8 cellular contexts compared by ENCODE assay signal in the genomic region with DNA sequence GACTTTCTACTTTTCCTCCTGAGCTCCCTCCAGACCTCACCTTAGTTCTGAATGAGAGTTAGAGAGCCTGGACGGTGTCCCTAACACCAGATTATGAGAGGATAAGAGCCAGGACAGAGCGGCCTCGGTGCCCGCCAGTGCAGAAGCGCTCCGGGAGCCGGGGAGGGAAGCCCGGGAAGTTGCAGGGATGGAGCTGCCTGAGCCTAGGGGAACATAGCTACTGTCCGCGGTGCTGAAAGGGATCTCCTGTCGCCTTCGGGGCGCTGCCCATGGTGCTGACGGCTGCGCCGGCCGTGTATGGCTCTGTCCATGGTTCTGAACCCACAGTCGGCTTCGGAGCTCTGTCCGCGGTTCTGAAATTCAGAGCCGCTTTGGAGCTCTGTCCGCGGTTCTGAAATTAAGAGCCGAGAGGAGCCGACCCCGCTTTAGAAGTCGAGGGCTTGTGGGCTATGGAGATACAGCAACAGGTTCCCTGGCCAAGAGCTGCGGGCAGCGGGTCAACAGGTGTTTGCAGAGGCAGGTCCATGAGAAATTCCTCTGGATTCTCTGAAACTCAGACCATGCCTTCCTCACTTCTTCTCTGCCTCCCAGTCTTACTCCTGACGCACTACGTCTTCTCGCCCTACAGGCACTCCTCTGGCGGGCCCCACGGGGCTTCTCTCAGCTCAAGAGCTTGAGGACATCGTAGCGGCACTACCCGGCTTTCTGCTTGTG. TPM values are rescaled to one million over a fixed set of nuclear protein-coding genes. Genes with fewer than 3 reads are reported as not detected.
A peak's percentile ranks its signal among the peaks of the same experiment; 100 is the strongest.
DNase-seq lines count a peak whose midpoint lies in the region; FAIRE-seq and TF ChIP-seq lines count a peak whose summit lies in the region.

No MANE protein-coding gene starts in this region.

- no peak overlapping the region for H2BK15ac ChIP-seq in mesenchymal stem cell (ENCODE audit: low read depth, poor library complexity, severe bottlenecking)

- H2AFZ ChIP-seq in endothelial cell of umbilical vein (ENCODE audit: low read depth, low read length), result no peak overlapping the region
- H2AFZ ChIP-seq in mesenchymal stem cell (ENCODE audit: low read depth, low read length), result no peak overlapping the region

- no peak for TF ChIP-seq POLR2A in endothelial cell of umbilical vein (IDR thresholded peaks at IDR 0.05; ENCODE audit: low read depth, low read length)

- H4K91ac ChIP-seq in mesenchymal stem cell (ENCODE audit: low read length), result no peak overlapping the region

- H2BK120ac ChIP-seq in mesenchymal stem cell (ENCODE audit: low read depth, low read length), result no peak overlapping the region

- CTCF ChIA-PET in endothelial cell of umbilical vein (lab: Charles Lee), result interaction anchor here (0.8 to 2.3 kb wide), 17 partner anchors 8 to 256 kb away, joined by 3 to 21 read pairs (median 4); partner anchors contain the start of genes DPP3, MRPL11 and RBM4B

- H3K27me3 ChIP-seq in H7 (ENCODE audit: control insufficient read depth, insufficient read depth, low read length) (peaks cover 31% of the 10 kb centered on the region), NT2/D1 (ENCODE audit: insufficient read depth, insufficient read length) (peaks cover 32% of the 10 kb centered on the region), endothelial cell of umbilical vein (ENCODE audit: control insufficient read depth in 2 of 2, insufficient read depth in 2 of 2, low read length in 2 of 2) (peaks cover 13 to 17% of the 10 kb centered on the region in 2 experiments), mesenchymal stem cell (ENCODE audit: control insufficient read depth in 1 of 2, insufficient read depth in 1 of 2, low read length in 2 of 2) (peaks cover 27 to 33% of the 10 kb centered on the region in 2 experiments)

- WGBS in mesenchymal stem cell, result 18% methylated on average over 38 of the region's 38 CpGs

- no TSS peak for BruUV-seq in endothelial cell of umbilical vein (replicated peaks; lab: Mats Ljungman, UMichigan)

- H3K27ac ChIP-seq in endothelial cell of umbilical vein (ENCODE audit: insufficient read depth, low read depth, low read length) (no peak overlapping the region), mesenchymal stem cell (ENCODE audit: low read length, poor library complexity, severe bottlenecking) (no peak overlapping the region)

- no peaks in the 10 kb centered on the region for H3K9me1 ChIP-seq in endothelial cell of umbilical vein (replicated peaks; ENCODE audit: control insufficient read depth, extremely low read depth, insufficient read depth, low read length)

- no peaks in the 10 kb centered on the region; the same call in none of the 2 replicates for H3K36me3 ChIP-seq in H7 (replicated peaks; ENCODE audit: control insufficient read depth, insufficient read depth, low read length)
- peaks cover 40% of the 10 kb centered on the region for H3K36me3 ChIP-seq in NT2/D1 (ENCODE audit: insufficient read depth, insufficient read length, low read length)
- H3K36me3 ChIP-seq in endothelial cell of umbilical vein (ENCODE audit: control insufficient read depth in 2 of 2, extremely low read depth in 1 of 2, insufficient read depth in 2 of 2, low read length in 2 of 2), result no peaks in the 10 kb centered on the region
- no peaks in the 10 kb centered on the region for H3K36me3 ChIP-seq in mesenchymal stem cell (ENCODE audit: control insufficient read depth in 1 of 2, insufficient read depth in 2 of 2, low read depth in 1 of 2, low read length in 2 of 2)

- no peak for TF ChIP-seq CTCF in endothelial cell of umbilical vein (IDR thresholded peaks at IDR 0.05; ENCODE audit: extremely low read depth in 1 of 2, insufficient read depth in 1 of 2, low read depth in 1 of 2, low read length in 2 of 2)

- POLR2A ChIA-PET in endothelial cell of umbilical vein (lab: Charles Lee), result no interaction called here

- intact Hi-C loops in endothelial cell of umbilical vein (cut with micrococcal nuclease), result loop anchor here (1.0 to 2.0 kb wide), 2 partner anchors 45 to 132 kb away; partner anchors contain the start of genes PELI3 and YIF1A

- peak overlapping the region; percentile 43; the same call in 1 of the 2 replicates for H3K4me3 ChIP-seq in H7 (ENCODE audit: insufficient read depth, low read depth, low read length)
- H3K4me3 ChIP-seq in NT2/D1 (ENCODE audit: insufficient read length, low read depth), result no peak overlapping the region
- H3K4me3 ChIP-seq in endothelial cell of umbilical vein (replicated peaks in 1 of 3; ENCODE audit: insufficient read depth in 1 of 3, low read depth in 1 of 3, low read length in 3 of 3), result no peak overlapping the region
- H3K4me3 ChIP-seq in mesenchymal stem cell (ENCODE audit: insufficient read depth in 1 of 2, low read depth in 1 of 2, low read length in 2 of 2), result no peak overlapping the region

- H3K18ac ChIP-seq in mesenchymal stem cell (ENCODE audit: low read depth in 1 of 2, low read length in 2 of 2), result no peak overlapping the region

- H2BK5ac ChIP-seq in mesenchymal stem cell (ENCODE audit: low read depth, low read length, poor library complexity, severe bottlenecking), result no peak overlapping the region

- H2AK5ac ChIP-seq in mesenchymal stem cell (ENCODE audit: low read length, severe bottlenecking), result no peak overlapping the region

- no peaks in the 10 kb centered on the region for H3K9me3 ChIP-seq in NT2/D1 (ENCODE audit: insufficient read depth, low read length)
- H3K9me3 ChIP-seq in endothelial cell of umbilical vein (replicated peaks; ENCODE audit: control insufficient read depth, insufficient read depth, low read length), result no peaks in the 10 kb centered on the region
- no peaks in the 10 kb centered on the region for H3K9me3 ChIP-seq in mesenchymal stem cell (ENCODE audit: control insufficient read depth, low read length)

- peak; percentile 92 for DNase-seq in Ammon's horn (ENCODE audit: low spot score)
- peak; percentile 98 for DNase-seq in H7
- peak; percentile 88 for DNase-seq in NT2/D1 (ENCODE audit: low read depth, low spot score)
- peak; percentile 83 for DNase-seq in activated T-cell treated with anti-CD3 and anti-CD28 coated beads for 1 hour (ENCODE audit: low read depth)
- peak; percentile 88 for DNase-seq in endothelial cell of umbilical vein (ENCODE audit: low read depth, low spot score)
- DNase-seq in mesenchymal stem cell, result peak; percentile 86
- DNase-seq in stimulated activated CD8-positive, alpha-beta memory T cell treated with anti-CD3 and anti-CD28 coated beads, Interleukin-15, amount 100 ng/mL, for 48 hours (ENCODE audit: low read depth in 2 of 2), result peak; percentile 68 to 73
- no peak for DNase-seq in NCI-H2196 treated with DMSO at 0.1 percent for 48 hours (lab: John Stamatoyannopoulos, UW; ENCODE audit: unreplicated experiment)

- no peak overlapping the region for H3K14ac ChIP-seq in mesenchymal stem cell (ENCODE audit: low read length in 2 of 2)

- H3K79me2 ChIP-seq in endothelial cell of umbilical vein (ENCODE audit: control insufficient read depth, insufficient read depth, low read length), result no peaks in the 10 kb centered on the region

- H3K4me1 ChIP-seq in NT2/D1 (ENCODE audit: insufficient read depth, insufficient read length) (peaks cover 14% of the 10 kb centered on the region), endothelial cell of umbilical vein (ENCODE audit: control insufficient read depth, extremely low read depth, insufficient read depth, low read length) (no peaks in the 10 kb centered on the region), mesenchymal stem cell (ENCODE audit: control insufficient read depth, insufficient read depth, low read depth, low read length) (peaks cover 11% of the 10 kb centered on the region)

- no peak overlapping the region for H3K4me2 ChIP-seq in endothelial cell of umbilical vein (ENCODE audit: insufficient read depth, low read length)
- H3K4me2 ChIP-seq in mesenchymal stem cell (ENCODE audit: low read length, poor library complexity, severe bottlenecking), result no peak overlapping the region

- H3K23ac ChIP-seq in mesenchymal stem cell (ENCODE audit: low read length in 2 of 2), result no peak overlapping the region

- no peak overlapping the region for H4K8ac ChIP-seq in mesenchymal stem cell (ENCODE audit: low read length)

- no peaks in the 10 kb centered on the region for H4K20me1 ChIP-seq in endothelial cell of umbilical vein (replicated peaks; ENCODE audit: control insufficient read depth, extremely low read depth, insufficient read depth, low read length)

- dilution Hi-C loops in endothelial cell of umbilical vein (cut with MboI; ENCODE audit: extremely low pct_ligation_motif_present, low sequenced_read_pairs), result no loop called here

- no peak overlapping the region for H3K4ac ChIP-seq in mesenchymal stem cell (ENCODE audit: low read depth in 1 of 2, low read length in 2 of 2)

- H2BK12ac ChIP-seq in mesenchymal stem cell (ENCODE audit: low read length in 2 of 2), result no peak overlapping the region

- peak; percentile 79 for FAIRE-seq in endothelial cell of umbilical vein (lab: Jason Lieb, UNC)

- H3K9ac ChIP-seq in NT2/D1 (ENCODE audit: insufficient read length, low read depth), result no peak overlapping the region
- H3K9ac ChIP-seq in endothelial cell of umbilical vein (replicated peaks; ENCODE audit: extremely low read depth, insufficient read depth, low read length), result no peak overlapping the region
- no peak overlapping the region for H3K9ac ChIP-seq in mesenchymal stem cell (ENCODE audit: low read length)

- H3K79me1 ChIP-seq in mesenchymal stem cell (replicated peaks; ENCODE audit: low read length, poor library complexity, severe bottlenecking), result no peaks in the 10 kb centered on the region

RNA-seq across cellular contexts. Expression of gene NPAS4, which starts 0.8 kb away (rescaled TPM):
- 0.04 TPM in 1 of 2 replicates, not detected in the other for total RNA-seq in H7 (2014; rRNA removed; shearing (Covaris generic))
- total RNA-seq in endothelial cell of umbilical vein, result not detected in 2 replicates
- not detected in 2 replicates for polyA plus RNA-seq in endothelial cell of umbilical vein
- polyA plus RNA-seq in endothelial cell of umbilical vein (2011; cell fraction: cytosol; rRNA removed), result not detected in 2 replicates
- not detected in 2 replicates for polyA plus RNA-seq in endothelial cell of umbilical vein (2011; cell fraction: nucleus; rRNA removed)
- polyA plus RNA-seq in endothelial cell of umbilical vein (2012), result not detected in 2 replicates
- polyA minus RNA-seq in endothelial cell of umbilical vein, result not detected in 2 replicates
- polyA minus RNA-seq in endothelial cell of umbilical vein (2011; cell fraction: cytosol; rRNA and poly(A)+ RNA removed), result not detected
- not detected in 2 replicates for polyA minus RNA-seq in endothelial cell of umbilical vein (2011; cell fraction: nucleus; rRNA and poly(A)+ RNA removed)
- polyA plus RNA-seq in mesenchymal stem cell (2013, experiment 1 of 2), result 0.08 TPM
- 0.08 TPM for polyA plus RNA-seq in mesenchymal stem cell (2013, experiment 2 of 2)

RNA-seq across cellular contexts. Expression of gene MRPL11, which starts 17.0 kb away (rescaled TPM):
- 148 and 174 TPM in 2 replicates for total RNA-seq in H7 (2014; rRNA removed; shearing (Covaris generic))
- 69.1 and 72.1 TPM in 2 replicates for total RNA-seq in endothelial cell of umbilical vein
- 52.2 and 54.9 TPM in 2 replicates for polyA plus RNA-seq in endothelial cell of umbilical vein
- polyA plus RNA-seq in endothelial cell of umbilical vein (2011; cell fraction: cytosol; rRNA removed), result 76.3 and 80.6 TPM in 2 replicates
- polyA plus RNA-seq in endothelial cell of umbilical vein (2011; cell fraction: nucleus; rRNA removed), result 33.2 and 40.7 TPM in 2 replicates
- polyA plus RNA-seq in endothelial cell of umbilical vein (2012), result 79.7 and 84.9 TPM in 2 replicates
- 27.0 and 28.0 TPM in 2 replicates for polyA minus RNA-seq in endothelial cell of umbilical vein
- polyA minus RNA-seq in endothelial cell of umbilical vein (2011; cell fraction: cytosol; rRNA and poly(A)+ RNA removed), result 38.1 TPM
- polyA minus RNA-seq in endothelial cell of umbilical vein (2011; cell fraction: nucleus; rRNA and poly(A)+ RNA removed), result 2.6 and 3.8 TPM in 2 replicates
- 57.2 TPM for polyA plus RNA-seq in mesenchymal stem cell (2013, experiment 1 of 2)
- polyA plus RNA-seq in mesenchymal stem cell (2013, experiment 2 of 2), result 64.5 TPM

RNA-seq across cellular contexts. Expression of gene PELI3, which starts 45.1 kb away (rescaled TPM):
- 8.1 and 9.5 TPM in 2 replicates for total RNA-seq in H7 (2014; rRNA removed; shearing (Covaris generic))
- total RNA-seq in endothelial cell of umbilical vein, result 2.9 and 5.5 TPM in 2 replicates
- polyA plus RNA-seq in endothelial cell of umbilical vein, result 2.8 and 3.0 TPM in 2 replicates
- 1.6 and 2.3 TPM in 2 replicates for polyA plus RNA-seq in endothelial cell of umbilical vein (2011; cell fraction: cytosol; rRNA removed)
- 3.7 and 4.4 TPM in 2 replicates for polyA plus RNA-seq in endothelial cell of umbilical vein (2011; cell fraction: nucleus; rRNA removed)
- 2.5 and 2.8 TPM in 2 replicates for polyA plus RNA-seq in endothelial cell of umbilical vein (2012)
- polyA minus RNA-seq in endothelial cell of umbilical vein, result 2.4 and 2.6 TPM in 2 replicates
- 4.8 TPM for polyA minus RNA-seq in endothelial cell of umbilical vein (2011; cell fraction: cytosol; rRNA and poly(A)+ RNA removed)
- polyA minus RNA-seq in endothelial cell of umbilical vein (2011; cell fraction: nucleus; rRNA and poly(A)+ RNA removed), result 3.9 and 4.1 TPM in 2 replicates
- polyA plus RNA-seq in mesenchymal stem cell (2013, experiment 1 of 2), result 5.8 TPM
- polyA plus RNA-seq in mesenchymal stem cell (2013, experiment 2 of 2), result 5.3 TPM

RNA-seq across cellular contexts. Expression of gene SLC29A2, which starts 50.1 kb away (rescaled TPM):
- 23.8 and 32.1 TPM in 2 replicates for total RNA-seq in H7 (2014; rRNA removed; shearing (Covaris generic))
- total RNA-seq in endothelial cell of umbilical vein, result 4.8 and 5.2 TPM in 2 replicates
- 2.4 TPM in 2 replicates for polyA plus RNA-seq in endothelial cell of umbilical vein
- 1.6 and 1.8 TPM in 2 replicates for polyA plus RNA-seq in endothelial cell of umbilical vein (2011; cell fraction: cytosol; rRNA removed)
- polyA plus RNA-seq in endothelial cell of umbilical vein (2011; cell fraction: nucleus; rRNA removed), result 5.7 and 6.3 TPM in 2 replicates
- 1.9 and 2.8 TPM in 2 replicates for polyA plus RNA-seq in endothelial cell of umbilical vein (2012)
- polyA minus RNA-seq in endothelial cell of umbilical vein, result 2.4 TPM in 2 replicates
- polyA minus RNA-seq in endothelial cell of umbilical vein (2011; cell fraction: cytosol; rRNA and poly(A)+ RNA removed), result 15.2 TPM
- 1.6 and 1.8 TPM in 2 replicates for polyA minus RNA-seq in endothelial cell of umbilical vein (2011; cell fraction: nucleus; rRNA and poly(A)+ RNA removed)
- 14.6 TPM for polyA plus RNA-seq in mesenchymal stem cell (2013, experiment 1 of 2)
- polyA plus RNA-seq in mesenchymal stem cell (2013, experiment 2 of 2), result 14.5 TPM

RNA-seq across cellular contexts. Expression of gene DPP3, which starts 58.6 kb away (rescaled TPM):
- total RNA-seq in H7 (2014; rRNA removed; shearing (Covaris generic)), result 146 and 156 TPM in 2 replicates
- total RNA-seq in endothelial cell of umbilical vein, result 46.4 and 56.0 TPM in 2 replicates
- polyA plus RNA-seq in endothelial cell of umbilical vein, result 50.4 and 55.8 TPM in 2 replicates
- 39.8 and 40.3 TPM in 2 replicates for polyA plus RNA-seq in endothelial cell of umbilical vein (2011; cell fraction: cytosol; rRNA removed)
- polyA plus RNA-seq in endothelial cell of umbilical vein (2011; cell fraction: nucleus; rRNA removed), result 96.8 and 121 TPM in 2 replicates
- 47.1 and 69.1 TPM in 2 replicates for polyA plus RNA-seq in endothelial cell of umbilical vein (2012)
- 70.7 and 76.3 TPM in 2 replicates for polyA minus RNA-seq in endothelial cell of umbilical vein
- 81.0 TPM for polyA minus RNA-seq in endothelial cell of umbilical vein (2011; cell fraction: cytosol; rRNA and poly(A)+ RNA removed)
- polyA minus RNA-seq in endothelial cell of umbilical vein (2011; cell fraction: nucleus; rRNA and poly(A)+ RNA removed), result 21.3 and 44.4 TPM in 2 replicates
- polyA plus RNA-seq in mesenchymal stem cell (2013, experiment 1 of 2), result 31.7 TPM
- 31.0 TPM for polyA plus RNA-seq in mesenchymal stem cell (2013, experiment 2 of 2)
